12 cellular contexts compared by ENCODE assay signal in genomic region chr20:31475472-31476312, GRCh38. TPM values are rescaled to one million over a fixed set of nuclear protein-coding genes. Genes with fewer than 3 reads are reported as not detected.
DNase-seq lines count a peak whose midpoint lies in the region; ATAC-seq and TF ChIP-seq lines count a peak whose summit lies in the region.
"Had no signal": no experiment of that assay in that cellular context is flagged by ENCODE, and none has a peak within 500 bp of the region (broad histone marks: within the 10 kb centered on the region; RNA-seq: fewer than 3 reads in every experiment).

No MANE protein-coding gene starts in this region.

- H3K4me1 ChIP-seq in NT2/D1 (ENCODE audit: insufficient read depth, insufficient read length) (peaks cover 3% of the 10 kb centered on the region), mesenchymal stem cell (ENCODE audit: control insufficient read depth, insufficient read depth, low read depth, low read length) (no peaks in the 10 kb centered on the region), tibial artery (peaks cover 0 to 29% (median 19%) of the 10 kb centered on the region in 4 donors)

- no peak for DNase-seq in NT2/D1 (ENCODE audit: low read depth, low spot score)
- DNase-seq in fibroblast of mammary gland (ENCODE audit: low read depth): no peak
- no peak for DNase-seq in mesenchymal stem cell
- no peak for DNase-seq in tibial artery
- no peak for DNase-seq in brain microvascular endothelial cell
- DNase-seq in activated CD4-positive, alpha-beta memory T cell treated with anti-CD3 and anti-CD28 coated beads for 36 hours: no peak
- no peak for DNase-seq in activated naive CD4-positive, alpha-beta T cell treated with Interleukin-2 at 50 U/mL for 16 hours
- DNase-seq: activated T-cell treated with anti-CD3 and anti-CD28 coated beads for 4 hours, SHP77 had no signal

- CTCF ChIA-PET in activated CD4-positive, alpha-beta memory T cell treated with anti-CD3 and anti-CD28 coated beads for 36 hours (lab: Charles Lee): interaction anchor here (3.4 kb wide), 1 partner anchor 27 kb away, joined by 20 read pairs; no protein-coding TSS in a partner anchor

- H3K27me3 Mint-ChIP-seq in activated CD4-positive, alpha-beta memory T cell treated with anti-CD3 and anti-CD28 coated beads for 36 hours: peaks cover 32% of the 10 kb centered on the region

- no peak overlapping the region for H4K8ac ChIP-seq in mesenchymal stem cell (ENCODE audit: low read length)

- H3K4me3 ChIP-seq in NT2/D1 (ENCODE audit: insufficient read length, low read depth) (peak overlapping the region; percentile 64), fibroblast of mammary gland (ENCODE audit: control insufficient read depth, low read depth, low read length) (peak overlapping the region; percentile 12), mesenchymal stem cell (ENCODE audit: insufficient read depth in 1 of 2, low read depth in 1 of 2, low read length in 2 of 2) (peak overlapping the region in 1 of 2 experiments; percentile 80), tibial artery (peak overlapping the region; percentile 57 to 75), brain microvascular endothelial cell (ENCODE audit: low read depth, low read length) (no peak overlapping the region)

- no peak overlapping the region for H3K23ac ChIP-seq in mesenchymal stem cell (ENCODE audit: low read length in 2 of 2)

- no peaks in the 10 kb centered on the region for H3K9me3 Mint-ChIP-seq in activated CD4-positive, alpha-beta memory T cell treated with anti-CD3 and anti-CD28 coated beads for 36 hours

- POLR2A ChIA-PET in activated CD4-positive, alpha-beta memory T cell treated with anti-CD3 and anti-CD28 coated beads for 36 hours (lab: Charles Lee): no interaction called here

- H3K14ac ChIP-seq in mesenchymal stem cell (ENCODE audit: low read length in 2 of 2): peak overlapping the region in 1 of 2 experiments; percentile 29

- no peak overlapping the region for H3K4me3 Mint-ChIP-seq in activated CD4-positive, alpha-beta memory T cell treated with anti-CD3 and anti-CD28 coated beads for 36 hours

- no peaks in the 10 kb centered on the region for H3K36me3 ChIP-seq in NT2/D1 (ENCODE audit: insufficient read depth, insufficient read length, low read length)
- H3K36me3 ChIP-seq in mesenchymal stem cell (ENCODE audit: control insufficient read depth in 1 of 2, insufficient read depth in 2 of 2, low read depth in 1 of 2, low read length in 2 of 2): no peaks in the 10 kb centered on the region
- H3K36me3 ChIP-seq in tibial artery: no peaks in the 10 kb centered on the region
- H3K36me3 ChIP-seq in brain microvascular endothelial cell (replicated peaks): no peaks in the 10 kb centered on the region

- H3K27ac Mint-ChIP-seq in activated CD4-positive, alpha-beta memory T cell treated with anti-CD3 and anti-CD28 coated beads for 36 hours: no peak overlapping the region

- H3K9me3 ChIP-seq in NT2/D1 (ENCODE audit: insufficient read depth, low read length) (peaks cover 6% of the 10 kb centered on the region; the same call in 1 of the 2 replicates), mesenchymal stem cell (ENCODE audit: control insufficient read depth, low read length) (no peaks in the 10 kb centered on the region), tibial artery (no peaks in the 10 kb centered on the region)

- no peak overlapping the region for H2BK5ac ChIP-seq in mesenchymal stem cell (ENCODE audit: low read depth, low read length, poor library complexity, severe bottlenecking)

- no peaks in the 10 kb centered on the region for H3K36me3 Mint-ChIP-seq in activated CD4-positive, alpha-beta memory T cell treated with anti-CD3 and anti-CD28 coated beads for 36 hours

- H3K9ac ChIP-seq in NT2/D1 (ENCODE audit: insufficient read length, low read depth) (peak overlapping the region; percentile 67), mesenchymal stem cell (ENCODE audit: low read length) (peak overlapping the region; percentile 72)

- no peak overlapping the region for H2AK5ac ChIP-seq in mesenchymal stem cell (ENCODE audit: low read length, severe bottlenecking)

- no peak overlapping the region for H2AFZ ChIP-seq in mesenchymal stem cell (ENCODE audit: low read depth, low read length)

- H3K27me3 ChIP-seq in NT2/D1 (ENCODE audit: insufficient read depth, insufficient read length) (peaks cover 44% of the 10 kb centered on the region), mesenchymal stem cell (ENCODE audit: control insufficient read depth in 1 of 2, insufficient read depth in 1 of 2, low read length in 2 of 2) (peaks cover 10 to 16% of the 10 kb centered on the region in 2 experiments), tibial artery (no peaks in the 10 kb centered on the region), brain microvascular endothelial cell (replicated peaks) (peaks cover 10% of the 10 kb centered on the region)

- H3K79me1 ChIP-seq in mesenchymal stem cell (replicated peaks; ENCODE audit: low read length, poor library complexity, severe bottlenecking): no peaks in the 10 kb centered on the region

- TF ChIP-seq CTCF in fibroblast of mammary gland (conservative IDR thresholded peaks at IDR 0.05; ENCODE audit: control insufficient read depth, insufficient read depth, low read depth, low read length) (no peak), tibial artery (IDR thresholded peaks at IDR 0.05) (no peak), brain microvascular endothelial cell (IDR thresholded peaks at IDR 0.05; ENCODE audit: low read depth, low read length, missing control alignments) (no peak)

- H3K4me2 ChIP-seq in mesenchymal stem cell (ENCODE audit: low read length, poor library complexity, severe bottlenecking): no peak overlapping the region

- intact Hi-C loops in tibial artery (cut with DNase I; ENCODE audit: low total_unique reads): no loop called here
- intact Hi-C loops in activated CD4-positive, alpha-beta memory T cell treated with anti-CD3 and anti-CD28 coated beads for 36 hours (cut with micrococcal nuclease): no loop called here

- H3K27ac ChIP-seq in mesenchymal stem cell (ENCODE audit: low read length, poor library complexity, severe bottlenecking) (no peak overlapping the region), tibial artery (peak overlapping the region; percentile 76 to 82), brain microvascular endothelial cell (no peak overlapping the region)

- no peak overlapping the region for H2BK120ac ChIP-seq in mesenchymal stem cell (ENCODE audit: low read depth, low read length)

- no peak overlapping the region for H3K18ac ChIP-seq in mesenchymal stem cell (ENCODE audit: low read depth in 1 of 2, low read length in 2 of 2)

- ATAC-seq in HG03565 (IDR thresholded peaks at IDR 0.05; ENCODE audit: unreplicated experiment): no peak

- H2BK12ac ChIP-seq in mesenchymal stem cell (ENCODE audit: low read length in 2 of 2): no peak overlapping the region

- H3K4me1 Mint-ChIP-seq in activated CD4-positive, alpha-beta memory T cell treated with anti-CD3 and anti-CD28 coated beads for 36 hours (ENCODE audit: low read depth): peaks cover 10% of the 10 kb centered on the region

- no peak overlapping the region for H2BK15ac ChIP-seq in mesenchymal stem cell (ENCODE audit: low read depth, poor library complexity, severe bottlenecking)

- WGBS in mesenchymal stem cell: 74% methylated on average over 29 of the region's 29 CpGs

- no peak overlapping the region for H3K4ac ChIP-seq in mesenchymal stem cell (ENCODE audit: low read depth in 1 of 2, low read length in 2 of 2)

- in situ Hi-C loops in brain microvascular endothelial cell (cut with HindIII; ENCODE audit: low pct_ligation_motif_present, low sequenced_read_pairs): no loop called here

- no peak overlapping the region for H4K91ac ChIP-seq in mesenchymal stem cell (ENCODE audit: low read length)

RNA-seq across cellular contexts. Expression of gene REM1, which starts 0.6 kb away (rescaled TPM):
- not detected for polyA plus RNA-seq in mesenchymal stem cell (2013, experiment 1 of 2)
- polyA plus RNA-seq in mesenchymal stem cell (2013, experiment 2 of 2): not detected
- not detected for total RNA-seq in activated CD4-positive, alpha-beta memory T cell treated with anti-CD3 and anti-CD28 coated beads for 36 hours
- total RNA-seq: renal cortical epithelial cell had no signal

RNA-seq across cellular contexts. Expression of gene DEFB124, which starts 0.8 kb away (rescaled TPM):
- not detected for polyA plus RNA-seq in mesenchymal stem cell (2013, experiment 1 of 2)
- not detected for polyA plus RNA-seq in mesenchymal stem cell (2013, experiment 2 of 2)
- total RNA-seq in activated CD4-positive, alpha-beta memory T cell treated with anti-CD3 and anti-CD28 coated beads for 36 hours: not detected
- total RNA-seq: liver, renal cortical epithelial cell had no signal
- polyA plus RNA-seq: liver had no signal

RNA-seq across cellular contexts. Expression of gene DEFB123, which starts 35.3 kb away (rescaled TPM):
- polyA plus RNA-seq in mesenchymal stem cell (2013, experiment 1 of 2): not detected
- not detected for polyA plus RNA-seq in mesenchymal stem cell (2013, experiment 2 of 2)
- not detected for total RNA-seq in activated CD4-positive, alpha-beta memory T cell treated with anti-CD3 and anti-CD28 coated beads for 36 hours
- total RNA-seq: liver, renal cortical epithelial cell had no signal
- polyA plus RNA-seq: liver had no signal

RNA-seq across cellular contexts. Expression of gene HM13, which starts 38.5 kb away (rescaled TPM):
- 291 TPM for polyA plus RNA-seq in mesenchymal stem cell (2013, experiment 1 of 2)
- 287 TPM for polyA plus RNA-seq in mesenchymal stem cell (2013, experiment 2 of 2)
- total RNA-seq in activated CD4-positive, alpha-beta memory T cell treated with anti-CD3 and anti-CD28 coated beads for 36 hours: 100 to 1,000 TPM; 110 to 111 TPM

Comparison
In these comparisons a context has a peak if more than half of its experiments do, and no peak if none do; other contexts are left out.
1. H3K27ac ChIP-seq: peak in tibial artery (2 of 2); none in mesenchymal stem cell (single experiment) and brain microvascular endothelial cell (single experiment).